In the genomic region with DNA sequence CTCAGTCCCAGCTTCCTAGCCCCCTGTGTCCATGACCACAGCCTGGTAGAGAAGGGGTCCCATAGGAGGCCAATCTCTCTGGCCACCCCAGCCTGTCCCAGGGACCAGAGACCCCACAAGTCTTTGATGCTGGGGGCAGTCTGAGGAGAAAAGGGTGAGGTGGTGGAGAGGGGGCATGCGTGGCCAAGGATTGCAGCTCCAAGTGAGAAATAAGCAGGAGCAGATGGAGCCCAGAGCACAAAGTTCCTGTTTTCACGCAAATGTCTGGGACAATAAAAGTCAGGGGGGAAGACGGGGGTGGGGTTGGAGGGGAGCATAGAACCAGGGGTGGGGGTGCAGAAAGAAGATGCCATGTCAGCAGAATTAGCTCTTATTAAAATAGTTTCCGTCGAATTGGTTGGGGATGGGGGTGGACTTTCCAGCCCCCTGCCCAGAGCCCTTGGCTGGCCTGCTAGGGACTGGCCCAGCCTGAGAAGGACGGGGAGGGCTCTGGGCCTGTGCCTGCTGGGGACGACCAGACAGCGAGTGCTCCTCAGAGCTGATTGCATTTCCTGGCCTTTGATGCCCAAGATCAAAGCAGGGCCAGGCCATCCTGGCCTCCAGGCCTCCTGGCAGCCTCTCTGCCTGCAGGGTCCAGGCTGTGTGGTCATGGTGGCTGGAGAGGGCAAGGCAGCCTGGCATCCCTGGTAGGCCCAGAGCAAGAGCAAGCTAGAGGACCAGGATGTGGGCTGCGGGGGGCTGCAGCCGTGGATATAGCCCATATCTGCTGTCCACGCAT, we compare ENCODE assay signal across 21 cellular contexts.
DNase-seq lines count a peak whose midpoint lies in the region; ATAC-seq, FAIRE-seq and TF ChIP-seq lines count a peak whose summit lies in the region.
"Had no signal": no experiment of that assay in that cellular context is flagged by ENCODE, and none has a peak within 500 bp of the region (broad histone marks: within the 10 kb centered on the region; RNA-seq: fewer than 3 reads in every experiment).

No MANE protein-coding gene starts in this region.

- H2BK20ac ChIP-seq in H1 (ENCODE audit: low read length) = no peak overlapping the region

- no peak for ATAC-seq in A549
- ATAC-seq in HCT116 = no peak
- ATAC-seq in stimulated activated effector memory CD8-positive, alpha-beta T cell treated with anti-CD3 and anti-CD28 coated beads, Interleukin-12 subunit alpha, Interleukin-12 subunit beta, amount 100 ng/mL, for 72 hours = no peak
- ATAC-seq: CD8-positive, alpha-beta T cell; SK-N-SH treated with all-trans-retinoic acid at 6 μM for 48 hours had no signal

- H3K56ac ChIP-seq in H1 (replicated peaks; ENCODE audit: insufficient read length, low read depth, low read length) = no peak overlapping the region

- H4K5ac ChIP-seq in H1 (ENCODE audit: insufficient read length, low read depth, low read length) = no peak overlapping the region

- H3K9me2 ChIP-seq in HCT116 (ENCODE audit: insufficient read depth) = no peaks in the 10 kb centered on the region

- TF ChIP-seq EP300 in A549 (IDR thresholded peaks at IDR 0.05) = no peak
- TF ChIP-seq EP300 in H1 (IDR thresholded peaks at IDR 0.05; ENCODE audit: borderline replicate concordance in 1 of 2, low read depth in 2 of 2, low read length in 2 of 2) = no peak
- TF ChIP-seq EP300 in sigmoid colon (IDR thresholded peaks at IDR 0.05) = no peak

- no peak overlapping the region for H2BK15ac ChIP-seq in H1 (ENCODE audit: low read length)

- H3K36me3 ChIP-seq in HCT116 (ENCODE audit: control insufficient read depth in 1 of 2, insufficient read depth in 2 of 2, low read length in 2 of 2) (no peaks in the 10 kb centered on the region), H1 (ENCODE audit: control insufficient read depth in 2 of 4, insufficient read depth in 4 of 4, low read length in 3 of 4) (no peaks in the 10 kb centered on the region), sigmoid colon (no peaks in the 10 kb centered on the region)
- H3K36me3 ChIP-seq: BLaER1 treated with 17β-estradiol and CSF1 and Interleukin-3, amounts not matched to agents 10 nM and 100 nM; HAP-1 had no signal

- RAD21 ChIA-PET in HCT116 (lab: Charles Lee; ENCODE audit: low non-redundant PET in 1 of 2, low total read pairs in 2 of 2, uncharacterized antibody in 2 of 2, unreplicated experiment in 2 of 2) = no interaction called here

- intact Hi-C loops in HCT116 (cut with micrococcal nuclease) (no loop called here), sigmoid colon (cut with DNase I) (loop anchor here (10.0 kb wide), 1 partner anchor 236 kb away; no protein-coding TSS in a partner anchor)

- TF ChIP-seq RAD21 in A549 (conservative IDR thresholded peaks at IDR 0.05 in 1 of 2, IDR thresholded peaks at IDR 0.05 in 1 of 2) (no peak), HCT116 (IDR thresholded peaks at IDR 0.05; ENCODE audit: low read depth) (no peak), H1 (IDR thresholded peaks at IDR 0.05 in 1 of 2, conservative IDR thresholded peaks at IDR 0.05 in 1 of 2; ENCODE audit: low read depth in 2 of 2, low read length in 2 of 2) (no peak)

- BruUV-seq in HCT116 (replicated peaks; lab: Mats Ljungman, UMichigan) = no TSS peak

- H3K14ac ChIP-seq in H1 (ENCODE audit: insufficient read length) = no peak overlapping the region

- H3K27me3 ChIP-seq in HCT116 (ENCODE audit: insufficient read depth, low read length) (no peaks in the 10 kb centered on the region), H1 (replicated peaks in 1 of 4; ENCODE audit: control insufficient read depth in 3 of 4, extremely low read depth in 1 of 4, insufficient read depth in 3 of 4, low read length in 3 of 4) (no peaks in the 10 kb centered on the region), sigmoid colon (no peaks in the 10 kb centered on the region)
- H3K27me3 ChIP-seq: BLaER1 treated with 17β-estradiol and CSF1 and Interleukin-3, amounts not matched to agents 10 nM and 100 nM had no signal

- H3K36me3 Mint-ChIP-seq in stimulated activated effector memory CD8-positive, alpha-beta T cell treated with anti-CD3 and anti-CD28 coated beads, Interleukin-12 subunit alpha, Interleukin-12 subunit beta, amount 100 ng/mL, for 72 hours = no peaks in the 10 kb centered on the region
- H3K36me3 Mint-ChIP-seq: CD8-positive, alpha-beta T cell had no signal

- no peak overlapping the region for H2BK5ac ChIP-seq in H1 (ENCODE audit: low read depth, low read length)

- 87% methylated on average over 10 of the region's 11 CpGs for WGBS in A549 (ENCODE audit: missing lambda C conversion rate)
- WGBS in H1 (ENCODE audit: extremely low coverage in 1 of 2, insufficient coverage in 1 of 2, insufficient read length in 1 of 2, insufficient replicate concordance in 2 of 2, low coverage in 1 of 2, low lambda C conversion rate in 2 of 2, missing lambda C conversion rate in 1 of 2), 2 experiments = 97% methylated on average over 6 of the region's 11 CpGs; no CpG with 5 or more reads in 1 of the 2 experiments
- WGBS in sigmoid colon, 2 donors = 84 to 85% methylated on average over 11 of the region's 11 CpGs

- H4K20me1 ChIP-seq in HCT116 (ENCODE audit: insufficient read depth) (no peaks in the 10 kb centered on the region), H1 (replicated peaks in 1 of 2; ENCODE audit: control insufficient read depth in 1 of 2, insufficient read depth in 2 of 2, low read length in 2 of 2) (no peaks in the 10 kb centered on the region)

- TF ChIP-seq POLR2A in A549 (IDR thresholded peaks at IDR 0.05; ENCODE audit: low read length) (no peak), HCT116 (IDR thresholded peaks at IDR 0.05; ENCODE audit: borderline replicate concordance, extremely low read depth, insufficient read depth, insufficient read length) (no peak), H1 (IDR thresholded peaks at IDR 0.05; ENCODE audit: control extremely low read depth in 1 of 2, low read depth in 2 of 2, low read length in 2 of 2) (no peak), sigmoid colon (IDR thresholded peaks at IDR 0.05) (no peak)

- no peak overlapping the region for H3K4ac ChIP-seq in H1 (replicated peaks; ENCODE audit: insufficient read length, low read depth, low read length)

- H3K4me3 ChIP-seq in A549 (no peak overlapping the region), HCT116 (replicated peaks in 1 of 2; ENCODE audit: low read depth in 1 of 2, low read length in 2 of 2) (no peak overlapping the region), H1 (ENCODE audit: extremely low read depth in 1 of 4, insufficient read depth in 2 of 4, low read depth in 3 of 4, low read length in 4 of 4) (no peak overlapping the region), sigmoid colon (no peak overlapping the region)
- H3K4me3 ChIP-seq: BLaER1 treated with 17β-estradiol and CSF1 and Interleukin-3, amounts not matched to agents 10 nM and 100 nM; HAP-1 had no signal

- H3K79me2 ChIP-seq in HCT116 (ENCODE audit: insufficient read depth, low read length) (no peaks in the 10 kb centered on the region), H1 (ENCODE audit: control insufficient read depth in 1 of 2, insufficient read depth in 2 of 2, low read length in 2 of 2) (no peaks in the 10 kb centered on the region)

- H3K4me2 ChIP-seq in A549 (no peak overlapping the region), HCT116 (ENCODE audit: low read length) (no peak overlapping the region), H1 (ENCODE audit: insufficient read depth in 1 of 2, low read depth in 2 of 2, low read length in 2 of 2) (no peak overlapping the region)
- H3K4me2 ChIP-seq: BLaER1 treated with 17β-estradiol and CSF1 and Interleukin-3, amounts not matched to agents 10 nM and 100 nM had no signal

- POLR2A ChIA-PET in A549 (lab: Yijun Ruan, JAX) = no interaction called here
- POLR2A ChIA-PET in HCT116 (lab: Charles Lee) = no interaction called here
- POLR2A ChIA-PET in H1 (lab: Charles Lee; ENCODE audit: partially characterized antibody) = no interaction called here

- no peak overlapping the region for H3K23ac ChIP-seq in H1 (ENCODE audit: insufficient read length)

- FAIRE-seq in A549 (lab: Jason Lieb, UNC) (no peak), H1 (lab: Jason Lieb, UNC) (no peak)
- FAIRE-seq: GM12892, GM18507 had no signal

- peak overlapping the region; percentile 75; the same call in 1 of the 2 replicates for H2BK12ac ChIP-seq in H1 (ENCODE audit: low read depth, low read length)

- H3K9ac ChIP-seq in HCT116 (ENCODE audit: low read length) = no peak overlapping the region
- no peak overlapping the region for H3K9ac ChIP-seq in H1 (replicated peaks in 1 of 4; ENCODE audit: extremely low read depth in 1 of 4, low read depth in 3 of 4, low read length in 3 of 4)
- H3K9ac ChIP-seq: BLaER1 treated with 17β-estradiol and CSF1 and Interleukin-3, amounts not matched to agents 10 nM and 100 nM had no signal

- no peak for TF ChIP-seq CTCF in A549 (IDR thresholded peaks at IDR 0.05)
- no peak for TF ChIP-seq CTCF in HCT116 (IDR thresholded peaks at IDR 0.05 in 2 of 3, conservative IDR thresholded peaks at IDR 0.05 in 1 of 3; ENCODE audit: borderline replicate concordance in 1 of 3, insufficient read depth in 1 of 3, low read depth in 2 of 3, low read length in 2 of 3)
- no peak for TF ChIP-seq CTCF in H1 (IDR thresholded peaks at IDR 0.05; ENCODE audit: control extremely low read depth in 1 of 3, insufficient read depth in 1 of 3, low read depth in 1 of 3, low read length in 3 of 3)
- TF ChIP-seq CTCF in sigmoid colon (IDR thresholded peaks at IDR 0.05) = no peak

- H3K4me1 Mint-ChIP-seq in stimulated activated effector memory CD8-positive, alpha-beta T cell treated with anti-CD3 and anti-CD28 coated beads, Interleukin-12 subunit alpha, Interleukin-12 subunit beta, amount 100 ng/mL, for 72 hours = no peaks in the 10 kb centered on the region

- H3K4me1 ChIP-seq in A549 = peaks cover 12% of the 10 kb centered on the region
- H3K4me1 ChIP-seq in HCT116 (ENCODE audit: control insufficient read depth in 1 of 2, insufficient read depth in 2 of 2, low read length in 2 of 2) = peaks cover 0 to 6% of the 10 kb centered on the region in 2 experiments; a peak in 3 of 4 replicates
- H3K4me1 ChIP-seq in H1 (replicated peaks in 1 of 4; ENCODE audit: control insufficient read depth in 3 of 4, insufficient read depth in 4 of 4, low read length in 3 of 4) = no peaks in the 10 kb centered on the region; a peak in 1 of 7 replicates
- H3K4me1 ChIP-seq in sigmoid colon = peaks cover 0 to 8% (median 5%) of the 10 kb centered on the region in 4 donors
- H3K4me1 ChIP-seq: HAP-1 had no signal

- DNase-seq in A549 (ENCODE audit: low read depth in 1 of 2, low spot score in 1 of 2) (no peak), HCT116 (ENCODE audit: low read depth, low spot score) (no peak), H1 (ENCODE audit: low read depth in 1 of 2, low spot score in 2 of 2) (no peak), sigmoid colon (peak; percentile 42), T-helper 2 cell (no peak)
- DNase-seq in stimulated activated CD4-positive, alpha-beta T cell treated with anti-CD3 and anti-CD28 coated beads, Interleukin-2, amount 100 ng/mL, for 24 hours = no peak
- DNase-seq in stimulated activated CD4-positive, alpha-beta T cell treated with anti-CD3 and anti-CD28 coated beads, Interleukin-4, amount 100 ng/mL, for 4 hours = no peak
- no peak for DNase-seq in stimulated activated effector memory CD8-positive, alpha-beta T cell treated with anti-CD3 and anti-CD28 coated beads, Interleukin-12 subunit alpha, Interleukin-12 subunit beta, amount 100 ng/mL, for 72 hours (ENCODE audit: low spot score in 2 of 2)
- DNase-seq: Calu3, NCI-H1105 treated with DMSO at 0.1 percent for 48 hours, NCI-H1694, NCI-H2107, NCI-H510A, NCI-H774, SIG-M5 had no signal

- H2AK5ac ChIP-seq in H1 (ENCODE audit: low read depth, low read length) = no peak overlapping the region

- H3K18ac ChIP-seq in H1 (ENCODE audit: extremely low read depth, low read length) = no peak overlapping the region

- CTCF ChIA-PET in A549 (lab: Yijun Ruan, JAX) (interaction anchor here (1.0 to 17.4 kb wide), 7 partner anchors 9 to 360 kb away, joined by 3 to 222 read pairs (median 5); no protein-coding TSS in a partner anchor), HCT116 (lab: Charles Lee) (no interaction called here), H1 (lab: Charles Lee; ENCODE audit: partially characterized antibody) (interaction anchor here (0.6 to 2.5 kb wide), 8 partner anchors 10 to 193 kb away, joined by 3 to 16 read pairs (median 4); no protein-coding TSS in a partner anchor)

- no peak overlapping the region for H2BK120ac ChIP-seq in H1 (replicated peaks; ENCODE audit: low read depth, low read length)

- H2AFZ ChIP-seq in HCT116 (ENCODE audit: low read depth, low read length, poor library complexity, severe bottlenecking) (no peak overlapping the region), H1 (ENCODE audit: low read length) (no peak overlapping the region)

- no peaks in the 10 kb centered on the region for H3K23me2 ChIP-seq in H1 (ENCODE audit: low read depth, low read length)

- H3K4me3 Mint-ChIP-seq in stimulated activated effector memory CD8-positive, alpha-beta T cell treated with anti-CD3 and anti-CD28 coated beads, Interleukin-12 subunit alpha, Interleukin-12 subunit beta, amount 100 ng/mL, for 72 hours = no peak overlapping the region
- H3K4me3 Mint-ChIP-seq: CD8-positive, alpha-beta T cell had no signal

- no peak overlapping the region for H4K91ac ChIP-seq in H1 (replicated peaks; ENCODE audit: insufficient read length, low read length)

- H3K27ac ChIP-seq in A549 = no peak overlapping the region; a peak in 1 of 6 replicates
- no peak overlapping the region for H3K27ac ChIP-seq in HCT116 (ENCODE audit: low read depth, low read length)
- H3K27ac ChIP-seq in H1 (ENCODE audit: low read depth, low read length) = no peak overlapping the region
- H3K27ac ChIP-seq in sigmoid colon = no peak overlapping the region
- H3K27ac ChIP-seq: BLaER1 treated with 17β-estradiol and CSF1 and Interleukin-3, amounts not matched to agents 10 nM and 100 nM had no signal

- no peaks in the 10 kb centered on the region; the same call in 1 of the 2 replicates for H3K79me1 ChIP-seq in H1 (ENCODE audit: low read depth, low read length)

- H3K9me3 Mint-ChIP-seq in stimulated activated effector memory CD8-positive, alpha-beta T cell treated with anti-CD3 and anti-CD28 coated beads, Interleukin-12 subunit alpha, Interleukin-12 subunit beta, amount 100 ng/mL, for 72 hours = no peaks in the 10 kb centered on the region
- H3K9me3 Mint-ChIP-seq: CD8-positive, alpha-beta T cell had no signal

- H3K27ac Mint-ChIP-seq in stimulated activated effector memory CD8-positive, alpha-beta T cell treated with anti-CD3 and anti-CD28 coated beads, Interleukin-12 subunit alpha, Interleukin-12 subunit beta, amount 100 ng/mL, for 72 hours = no peak overlapping the region
- H3K27ac Mint-ChIP-seq: CD8-positive, alpha-beta T cell had no signal

- no peak overlapping the region; the same call in 1 of the 2 replicates for H4K8ac ChIP-seq in H1 (ENCODE audit: extremely low read depth, insufficient read depth, low read length)

- H3K9me3 ChIP-seq in A549 (no peaks in the 10 kb centered on the region), HCT116 (ENCODE audit: control insufficient read depth in 1 of 2, insufficient read depth in 1 of 2, low read depth in 1 of 2, low read length in 2 of 2) (no peaks in the 10 kb centered on the region), H1 (ENCODE audit: insufficient read depth in 2 of 2, low read depth in 1 of 2, low read length in 1 of 2) (no peaks in the 10 kb centered on the region), sigmoid colon (no peaks in the 10 kb centered on the region)
- H3K9me3 ChIP-seq: BLaER1 treated with 17β-estradiol and CSF1 and Interleukin-3, amounts not matched to agents 10 nM and 100 nM; HAP-1 had no signal
